Comparison of ENCODE assay signal across 11 cellular contexts in the genomic region with DNA sequence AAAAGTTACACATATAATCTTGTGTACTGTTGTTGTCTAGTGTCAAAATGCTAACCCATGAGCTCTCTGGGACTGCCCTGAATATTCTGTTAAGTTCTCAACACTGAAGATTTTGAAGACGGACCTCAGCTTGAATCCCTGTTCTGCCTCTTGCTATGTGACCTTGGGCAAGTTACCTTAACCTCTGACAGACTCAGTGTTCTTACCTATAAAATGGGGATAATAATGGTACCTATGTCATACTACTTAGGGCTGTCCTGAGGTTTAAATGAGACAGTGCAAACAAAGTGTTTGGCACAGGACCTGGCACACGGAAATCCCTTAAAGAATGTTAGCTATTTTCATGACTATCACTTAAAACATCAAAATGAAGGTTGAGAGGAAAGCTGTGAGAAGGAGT.
"Had no signal": no experiment of that assay in that cellular context is flagged by ENCODE, and none has a peak within 500 bp of the region (broad histone marks: within the 10 kb centered on the region; RNA-seq: fewer than 3 reads in every experiment).

No MANE protein-coding gene starts in this region.

- H3K4me3 ChIP-seq: GM23248, HAP-1 had no signal

- H3K9me3 Mint-ChIP-seq: HFFc6 had no signal

- H3K27ac Mint-ChIP-seq: HFFc6 had no signal

- H3K9ac ChIP-seq: GM23248, KMS-11 had no signal

- H3K27ac ChIP-seq: GM23248, HL-60, KMS-11 had no signal

- ATAC-seq: HCT116 had no signal

- H2AFZ ChIP-seq: GM23248 had no signal

- DNase-seq: GM23248, GOT3, H7, HFFc6, IMR-90, Karpas-422, KBM-7 had no signal

- H3K4me3 Mint-ChIP-seq: HFFc6 had no signal

- H3K9me3 ChIP-seq: HAP-1 had no signal

- H3K4me2 ChIP-seq: KMS-11 had no signal
